ENCODE assay signal across 8 cellular contexts in the genomic region with DNA sequence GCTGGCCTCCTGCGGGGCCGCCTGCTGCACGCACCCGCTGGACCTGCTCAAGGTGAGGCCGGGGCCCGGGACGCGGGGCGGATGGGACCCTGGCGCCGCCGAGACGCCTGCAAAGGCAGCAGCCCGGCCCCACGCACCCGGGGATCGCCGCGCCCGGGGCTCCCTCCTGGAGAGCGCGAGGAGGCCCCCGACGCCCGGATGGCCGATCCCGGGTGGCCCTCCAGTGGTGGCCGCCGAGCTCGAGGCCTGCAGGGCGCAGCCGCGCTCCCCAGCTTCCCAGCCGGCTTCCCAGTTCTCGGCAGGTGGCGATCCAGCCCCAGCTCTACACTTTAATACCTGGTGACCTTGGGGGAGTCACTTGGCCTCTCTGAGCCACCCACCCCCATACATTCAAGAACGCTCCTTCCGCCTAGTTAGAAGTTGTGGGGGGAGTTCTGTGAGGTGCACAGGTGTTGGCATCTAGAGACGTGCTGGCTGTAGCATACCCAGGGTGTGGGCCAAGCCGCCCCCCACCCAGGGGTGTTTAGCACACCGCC. TPM values are rescaled to one million over a fixed set of nuclear protein-coding genes. Genes with fewer than 3 reads are reported as not detected.
A peak's percentile ranks its signal among the peaks of the same experiment; 100 is the strongest.
DNase-seq lines count a peak whose midpoint lies in the region; ATAC-seq and TF ChIP-seq lines count a peak whose summit lies in the region.

No MANE protein-coding gene starts in this region.

- H3K27me3 ChIP-seq in iPS DF 6.9 (ENCODE audit: control insufficient read depth, insufficient read depth, low read length) (no peaks in the 10 kb centered on the region), skeletal muscle tissue (ENCODE audit: control insufficient read depth in 3 of 3, insufficient read depth in 3 of 3, low read length in 3 of 3) (no peaks in the 10 kb centered on the region)

- H3K4me3 Mint-ChIP-seq in activated naive CD4-positive, alpha-beta T cell treated with anti-CD3 and anti-CD28 coated beads, Interleukin-2, amount 10 ng/mL, durations not matched to agents 7 days and 5 days = peak overlapping the region; percentile 82

- peak overlapping the region; percentile 78 for H3K27ac Mint-ChIP-seq in activated naive CD4-positive, alpha-beta T cell treated with anti-CD3 and anti-CD28 coated beads, Interleukin-2, amount 10 ng/mL, durations not matched to agents 7 days and 5 days

- peak overlapping the region; percentile 98 for H3K27ac ChIP-seq in C4-2B
- no peak overlapping the region for H3K27ac ChIP-seq in iPS DF 6.9 (ENCODE audit: low read length)
- no peak overlapping the region for H3K27ac ChIP-seq in skeletal muscle tissue (ENCODE audit: low read depth, low read length)

- H3K27me3 Mint-ChIP-seq in activated naive CD4-positive, alpha-beta T cell treated with anti-CD3 and anti-CD28 coated beads, Interleukin-2, amount 10 ng/mL, durations not matched to agents 7 days and 5 days = no peaks in the 10 kb centered on the region

- TF ChIP-seq CTCF in C4-2B (conservative IDR thresholded peaks at IDR 0.05) = no peak; the same call in 1 of the 2 replicates

- peaks cover 39% of the 10 kb centered on the region for H3K4me1 Mint-ChIP-seq in activated naive CD4-positive, alpha-beta T cell treated with anti-CD3 and anti-CD28 coated beads, Interleukin-2, amount 10 ng/mL, durations not matched to agents 7 days and 5 days

- H3K36me3 ChIP-seq in iPS DF 6.9 (ENCODE audit: control insufficient read depth, insufficient read depth, low read length) (peaks cover 28% of the 10 kb centered on the region), skeletal muscle tissue (ENCODE audit: control insufficient read depth in 3 of 3, insufficient read depth in 3 of 3, low read length in 3 of 3) (peaks cover 5 to 10% (median 5%) of the 10 kb centered on the region in 3 donors)

- no peaks in the 10 kb centered on the region for H3K9me3 Mint-ChIP-seq in activated naive CD4-positive, alpha-beta T cell treated with anti-CD3 and anti-CD28 coated beads, Interleukin-2, amount 10 ng/mL, durations not matched to agents 7 days and 5 days

- no peaks in the 10 kb centered on the region for H3K9me3 ChIP-seq in iPS DF 6.9 (ENCODE audit: control insufficient read depth, insufficient read depth, low read length)
- H3K9me3 ChIP-seq in skeletal muscle tissue (ENCODE audit: control insufficient read depth in 3 of 3, low read length in 3 of 3) = no peaks in the 10 kb centered on the region

- in situ Hi-C loops in G401 (cut with HindIII; ENCODE audit: low sequenced_read_pairs) = no loop called here

- DNase-seq in HuH-7 (ENCODE audit: low spot score) = peak; percentile 68
- no peak for DNase-seq in activated naive CD4-positive, alpha-beta T cell treated with anti-CD3 and anti-CD28 coated beads, Interleukin-2, amount 10 ng/mL, durations not matched to agents 7 days and 5 days
- no peak for DNase-seq in iPS DF 6.9 (ENCODE audit: low read depth, low spot score)
- DNase-seq in G401 (ENCODE audit: low spot score) = no peak
- no peak for DNase-seq in NOMO-1 treated with DMSO at 0.1 percent for 48 hours (lab: John Stamatoyannopoulos, UW; ENCODE audit: unreplicated experiment)

- peaks cover 4% of the 10 kb centered on the region for H3K36me3 Mint-ChIP-seq in activated naive CD4-positive, alpha-beta T cell treated with anti-CD3 and anti-CD28 coated beads, Interleukin-2, amount 10 ng/mL, durations not matched to agents 7 days and 5 days

- ATAC-seq in GM18868 (IDR thresholded peaks at IDR 0.05; ENCODE audit: unreplicated experiment) = peak; percentile 23

- peaks cover 9% of the 10 kb centered on the region; the same call in 1 of the 2 replicates for H3K4me1 ChIP-seq in iPS DF 6.9 (ENCODE audit: control insufficient read depth, insufficient read depth, low read length)
- peaks cover 22 to 29% (median 25%) of the 10 kb centered on the region in 3 donors for H3K4me1 ChIP-seq in skeletal muscle tissue (ENCODE audit: control insufficient read depth in 3 of 3, insufficient read depth in 3 of 3, low read length in 3 of 3)

- H3K9ac ChIP-seq in skeletal muscle tissue (ENCODE audit: low read depth in 1 of 3, low read length in 3 of 3) = peak overlapping the region; percentile 57 to 82 (median 67)

- CTCF ChIA-PET in activated naive CD4-positive, alpha-beta T cell treated with anti-CD3 and anti-CD28 coated beads, Interleukin-2, amount 10 ng/mL, durations not matched to agents 7 days and 5 days (lab: Charles Lee) = interaction anchor here (1.6 kb wide), 1 partner anchor 23 kb away, joined by 3 read pairs; no protein-coding TSS in a partner anchor

- H3K4me3 ChIP-seq in iPS DF 6.9 (ENCODE audit: low read length) = peak overlapping the region; percentile 89
- peak overlapping the region; percentile 60 to 72 (median 66) for H3K4me3 ChIP-seq in skeletal muscle tissue (ENCODE audit: low read length in 3 of 3)

- WGBS in iPS DF 6.9 (ENCODE audit: insufficient coverage, insufficient read length) = no CpG with 5 or more reads among the region's 41 CpGs

RNA-seq across cellular contexts. Expression of a gene that starts 0.5 kb away (rescaled TPM):
- 6.8 TPM for total RNA-seq in skeletal muscle tissue
- 72.3 and 73.9 TPM in 2 replicates for total RNA-seq in G401 (2014; rRNA removed; shearing (Covaris generic))

RNA-seq across cellular contexts. Expression of a gene that starts 9.4 kb away (rescaled TPM):
- total RNA-seq in skeletal muscle tissue = 4.7 TPM
- 238 and 244 TPM in 2 replicates for total RNA-seq in G401 (2014; rRNA removed; shearing (Covaris generic))

RNA-seq across cellular contexts. Expression of a gene that starts 28.7 kb away (rescaled TPM):
- total RNA-seq in skeletal muscle tissue = 27.7 TPM
- total RNA-seq in G401 (2014; rRNA removed; shearing (Covaris generic)) = 85.0 and 88.7 TPM in 2 replicates

RNA-seq across cellular contexts. Expression of a gene that starts 28.9 kb away (rescaled TPM):
- total RNA-seq in skeletal muscle tissue = 25.1 TPM
- total RNA-seq in G401 (2014; rRNA removed; shearing (Covaris generic)) = 64.2 and 77.4 TPM in 2 replicates

RNA-seq across cellular contexts. Expression of a gene that starts 46.0 kb away (rescaled TPM):
- total RNA-seq in skeletal muscle tissue = 5.7 TPM
- total RNA-seq in G401 (2014; rRNA removed; shearing (Covaris generic)) = 32.0 and 35.8 TPM in 2 replicates

Comparison
In these comparisons a context has a peak if more than half of its experiments do, and no peak if none do; other contexts are left out.
1. RNA of a gene that starts 9.4 kb away (total RNA-seq): 238 to 244 TPM in G401; 4.7 TPM in skeletal muscle tissue (single experiment); every median in the first group is over 10 times any median in the second.